14 cellular contexts compared by ENCODE assay signal in genomic region chr19:16265205-16265604, GRCh38. TPM values are rescaled to one million over a fixed set of nuclear protein-coding genes. Genes with fewer than 3 reads are reported as not detected.
A peak's percentile ranks its signal among the peaks of the same experiment; 100 is the strongest.
DNase-seq lines count a peak whose midpoint lies in the region; ATAC-seq, FAIRE-seq and TF ChIP-seq lines count a peak whose summit lies in the region.
"Had no signal": no experiment of that assay in that cellular context is flagged by ENCODE, and none has a peak within 500 bp of the region (broad histone marks: within the 10 kb centered on the region; RNA-seq: fewer than 3 reads in every experiment).

No MANE protein-coding gene starts in this region.

- no peaks in the 10 kb centered on the region for H3K27me3 ChIP-seq in H1 (replicated peaks in 1 of 4; ENCODE audit: control insufficient read depth in 3 of 4, extremely low read depth in 1 of 4, insufficient read depth in 3 of 4, low read length in 3 of 4)

- no peaks in the 10 kb centered on the region for H3K36me3 ChIP-seq in H1 (ENCODE audit: control insufficient read depth in 2 of 4, insufficient read depth in 4 of 4, low read length in 3 of 4)

- ATAC-seq in natural killer cell (no peak), T-cell (replicated peaks in 1 of 4) (no peak), GM21381 (IDR thresholded peaks at IDR 0.05; ENCODE audit: unreplicated experiment) (no peak)
- no peak for ATAC-seq in natural killer cell treated with Interleukin-12 subunit alpha and Interleukin-12 subunit beta and Interleukin-15 and Interleukin-18, amount 100 ng/mL, for 72 hours

- H3K14ac ChIP-seq in H1 (ENCODE audit: insufficient read length): no peak overlapping the region

- H3K36me3 Mint-ChIP-seq in natural killer cell: no peaks in the 10 kb centered on the region
- no peaks in the 10 kb centered on the region for H3K36me3 Mint-ChIP-seq in natural killer cell treated with Interleukin-12 subunit alpha and Interleukin-12 subunit beta and Interleukin-15 and Interleukin-18, amount 100 ng/mL, for 72 hours
- no peaks in the 10 kb centered on the region for H3K36me3 Mint-ChIP-seq in T-cell

- no peak overlapping the region for H3K9ac ChIP-seq in H1 (replicated peaks in 1 of 4; ENCODE audit: extremely low read depth in 1 of 4, low read depth in 3 of 4, low read length in 3 of 4)

- H3K9me3 Mint-ChIP-seq in natural killer cell (no peaks in the 10 kb centered on the region), T-cell (no peaks in the 10 kb centered on the region)
- H3K9me3 Mint-ChIP-seq in natural killer cell treated with Interleukin-12 subunit alpha and Interleukin-12 subunit beta and Interleukin-15 and Interleukin-18, amount 100 ng/mL, for 72 hours: no peaks in the 10 kb centered on the region

- H3K27me3 Mint-ChIP-seq in natural killer cell (ENCODE audit: low read depth in 2 of 2) (no peaks in the 10 kb centered on the region), T-cell (no peaks in the 10 kb centered on the region)
- no peaks in the 10 kb centered on the region for H3K27me3 Mint-ChIP-seq in natural killer cell treated with Interleukin-12 subunit alpha and Interleukin-12 subunit beta and Interleukin-15 and Interleukin-18, amount 100 ng/mL, for 72 hours

- H3K79me1 ChIP-seq in H1 (ENCODE audit: low read depth, low read length): no peaks in the 10 kb centered on the region

- no peak overlapping the region for H4K8ac ChIP-seq in H1 (ENCODE audit: extremely low read depth, insufficient read depth, low read length)

- H2BK120ac ChIP-seq in H1 (replicated peaks; ENCODE audit: low read depth, low read length): no peak overlapping the region

- H2AK5ac ChIP-seq in H1 (ENCODE audit: low read depth, low read length): no peak overlapping the region

- H2BK15ac ChIP-seq in H1 (ENCODE audit: low read length): no peak overlapping the region

- no peak for TF ChIP-seq EP300 in H1 (IDR thresholded peaks at IDR 0.05; ENCODE audit: borderline replicate concordance in 1 of 2, low read depth in 2 of 2, low read length in 2 of 2)

- H2BK20ac ChIP-seq in H1 (ENCODE audit: low read length): no peak overlapping the region

- H2BK5ac ChIP-seq in H1 (ENCODE audit: low read depth, low read length): no peak overlapping the region

- no peak overlapping the region for H2AFZ ChIP-seq in H1 (ENCODE audit: low read length)

- no peak overlapping the region for H3K4me3 ChIP-seq in H1 (ENCODE audit: extremely low read depth in 1 of 4, insufficient read depth in 2 of 4, low read depth in 3 of 4, low read length in 4 of 4)

- DNase-seq in natural killer cell (no peak), T-cell (no peak), H1 (ENCODE audit: low read depth in 1 of 2, low spot score in 2 of 2) (no peak), ureter (ENCODE audit: low spot score) (no peak), RPMI8226 (no peak)
- no peak for DNase-seq in natural killer cell treated with Interleukin-12 subunit alpha and Interleukin-12 subunit beta and Interleukin-15 and Interleukin-18, amount 100 ng/mL, for 72 hours (ENCODE audit: low spot score)
- DNase-seq: COR-L47, DMS53, H7, NCI-H1930, NCI-H510A, SIG-M5 had no signal

- no peak overlapping the region for H3K23ac ChIP-seq in H1 (ENCODE audit: insufficient read length)

- H3K9me3 ChIP-seq in H1 (ENCODE audit: insufficient read depth in 2 of 2, low read depth in 1 of 2, low read length in 1 of 2): no peaks in the 10 kb centered on the region

- no peak overlapping the region for H2BK12ac ChIP-seq in H1 (ENCODE audit: low read depth, low read length)

- no peak overlapping the region for H3K56ac ChIP-seq in H1 (replicated peaks; ENCODE audit: insufficient read length, low read depth, low read length)

- H3K27ac Mint-ChIP-seq in natural killer cell: peak overlapping the region; percentile 25 to 82
- peak overlapping the region in 1 of 2 donors; percentile 16 for H3K27ac Mint-ChIP-seq in natural killer cell treated with Interleukin-12 subunit alpha and Interleukin-12 subunit beta and Interleukin-15 and Interleukin-18, amount 100 ng/mL, for 72 hours
- peak overlapping the region; percentile 81 to 88 for H3K27ac Mint-ChIP-seq in T-cell

- H4K91ac ChIP-seq in H1 (replicated peaks; ENCODE audit: insufficient read length, low read length): no peak overlapping the region

- H3K18ac ChIP-seq in H1 (ENCODE audit: extremely low read depth, low read length): no peak overlapping the region

- H3K4ac ChIP-seq in H1 (replicated peaks; ENCODE audit: insufficient read length, low read depth, low read length): no peak overlapping the region

- H3K27ac ChIP-seq in H1 (ENCODE audit: low read depth, low read length): no peak overlapping the region

- H3K4me3 Mint-ChIP-seq in natural killer cell: no peak overlapping the region
- H3K4me3 Mint-ChIP-seq in natural killer cell treated with Interleukin-12 subunit alpha and Interleukin-12 subunit beta and Interleukin-15 and Interleukin-18, amount 100 ng/mL, for 72 hours: no peak overlapping the region
- peak overlapping the region in 1 of 3 donors; percentile 37 for H3K4me3 Mint-ChIP-seq in T-cell

- TF ChIP-seq POLR2A in H1 (IDR thresholded peaks at IDR 0.05; ENCODE audit: control extremely low read depth in 1 of 2, low read depth in 2 of 2, low read length in 2 of 2): no peak

- H3K23me2 ChIP-seq in H1 (ENCODE audit: low read depth, low read length): no peaks in the 10 kb centered on the region

- WGBS in H1 (ENCODE audit: extremely low coverage in 1 of 2, insufficient coverage in 1 of 2, insufficient read length in 1 of 2, insufficient replicate concordance in 2 of 2, low coverage in 1 of 2, low lambda C conversion rate in 2 of 2, missing lambda C conversion rate in 1 of 2), 2 experiments: 92% methylated on average over 3 of the region's 3 CpGs; no CpG with 5 or more reads in 1 of the 2 experiments

- H3K4me1 Mint-ChIP-seq in natural killer cell (peaks cover 31 to 42% of the 10 kb centered on the region in 2 donors), T-cell (peaks cover 69 to 83% (median 74%) of the 10 kb centered on the region in 3 donors)
- peaks cover 32 to 36% of the 10 kb centered on the region in 2 donors for H3K4me1 Mint-ChIP-seq in natural killer cell treated with Interleukin-12 subunit alpha and Interleukin-12 subunit beta and Interleukin-15 and Interleukin-18, amount 100 ng/mL, for 72 hours (ENCODE audit: low read depth in 2 of 2)

- H4K5ac ChIP-seq in H1 (ENCODE audit: insufficient read length, low read depth, low read length): no peak overlapping the region

- H4K20me1 ChIP-seq in H1 (replicated peaks in 1 of 2; ENCODE audit: control insufficient read depth in 1 of 2, insufficient read depth in 2 of 2, low read length in 2 of 2): peaks cover 0 to 3% of the 10 kb centered on the region in 2 experiments

- no peak overlapping the region for H3K4me2 ChIP-seq in H1 (ENCODE audit: insufficient read depth in 1 of 2, low read depth in 2 of 2, low read length in 2 of 2)

- H3K79me2 ChIP-seq in H1 (ENCODE audit: control insufficient read depth in 1 of 2, insufficient read depth in 2 of 2, low read length in 2 of 2): no peaks in the 10 kb centered on the region

- no peaks in the 10 kb centered on the region; a peak in 1 of 7 replicates for H3K4me1 ChIP-seq in H1 (replicated peaks in 1 of 4; ENCODE audit: control insufficient read depth in 3 of 4, insufficient read depth in 4 of 4, low read length in 3 of 4)

- POLR2A ChIA-PET in T-cell (lab: Charles Lee) (no interaction called here), H1 (lab: Charles Lee; ENCODE audit: partially characterized antibody) (no interaction called here)

- intact Hi-C loops in natural killer cell (cut with micrococcal nuclease): loop anchor here (10.0 kb wide), 1 partner anchor 50 kb away; no protein-coding TSS in a partner anchor

- TF ChIP-seq RAD21 in H1 (IDR thresholded peaks at IDR 0.05 in 1 of 2, conservative IDR thresholded peaks at IDR 0.05 in 1 of 2; ENCODE audit: low read depth in 2 of 2, low read length in 2 of 2): no peak

- CTCF ChIA-PET in T-cell (lab: Charles Lee): no interaction called here
- CTCF ChIA-PET in H1 (lab: Charles Lee; ENCODE audit: partially characterized antibody): no interaction called here

- TF ChIP-seq CTCF in natural killer cell (IDR thresholded peaks at IDR 0.05) (no peak), H1 (IDR thresholded peaks at IDR 0.05; ENCODE audit: control extremely low read depth in 1 of 3, insufficient read depth in 1 of 3, low read depth in 1 of 3, low read length in 3 of 3) (no peak)

- FAIRE-seq in H1 (lab: Jason Lieb, UNC): no peak
- FAIRE-seq: RCC 7860 had no signal

TF ChIP-seq in H1, 55 proteins besides CTCF, POLR2A, EP300 and RAD21:
- peak; percentile 66; the same call in 1 of the 2 replicates for TF ChIP-seq KDM1A (IDR thresholded peaks at IDR 0.05; ENCODE audit: borderline replicate concordance, low read length)
- no peak for TF ChIP-seq HDAC6 (IDR thresholded peaks at IDR 0.05; ENCODE audit: low read depth, low read length)

RNA-seq across cellular contexts. Expression of gene KLF2, which starts 59.4 kb away (rescaled TPM):
- total RNA-seq in natural killer cell (100 to 1,000 TPM; 246 to 645 (median 377) TPM), T-cell (100 to 1,000 TPM; 612 to 721 (median 621) TPM), ureter (56.1 TPM)
- 1 to 10 TPM; 3.4 to 6.7 TPM for total RNA-seq in natural killer cell treated with Interleukin-12 subunit alpha and Interleukin-12 subunit beta and Interleukin-15 and Interleukin-18, amount 100 ng/mL, for 72 hours
- total RNA-seq in H1 (2021; fragmentation: NEBNext Ultra II Directional; extraction: Animal tissue kit (Norgen Biotek cat#: 25700)): 0.19 and 0.52 TPM in 2 replicates
- polyA plus RNA-seq in H1 (2011; rRNA removed): 0.11 and 0.33 TPM in 2 replicates
- not detected for polyA plus RNA-seq in H1 (2011; cell fraction: cytosol; rRNA removed)
- 0.27 TPM for polyA plus RNA-seq in H1 (2011; cell fraction: nucleus; rRNA removed)
- 0.17 to 0.43 TPM (median 0.22 TPM) in 3 of 4 replicates, not detected in the other for polyA plus RNA-seq in H1 (2012, experiment 1 of 2)
- 0.35 TPM for polyA plus RNA-seq in H1 (2012, experiment 2 of 2)
- polyA plus RNA-seq in H1 (2013, experiment 1 of 2): 0.32 TPM
- 0.31 TPM for polyA plus RNA-seq in H1 (2013, experiment 2 of 2)
- not detected in 2 replicates for polyA minus RNA-seq in H1 (2011; rRNA and poly(A)+ RNA removed)
- not detected for polyA minus RNA-seq in H1 (2011; cell fraction: cytosol; rRNA and poly(A)+ RNA removed)
- polyA minus RNA-seq in H1 (2011; cell fraction: nucleus; rRNA and poly(A)+ RNA removed): 0.50 TPM
- total RNA-seq: H7 had no signal
